Comparison of ENCODE assay signal across 13 cellular contexts in the genomic region with DNA sequence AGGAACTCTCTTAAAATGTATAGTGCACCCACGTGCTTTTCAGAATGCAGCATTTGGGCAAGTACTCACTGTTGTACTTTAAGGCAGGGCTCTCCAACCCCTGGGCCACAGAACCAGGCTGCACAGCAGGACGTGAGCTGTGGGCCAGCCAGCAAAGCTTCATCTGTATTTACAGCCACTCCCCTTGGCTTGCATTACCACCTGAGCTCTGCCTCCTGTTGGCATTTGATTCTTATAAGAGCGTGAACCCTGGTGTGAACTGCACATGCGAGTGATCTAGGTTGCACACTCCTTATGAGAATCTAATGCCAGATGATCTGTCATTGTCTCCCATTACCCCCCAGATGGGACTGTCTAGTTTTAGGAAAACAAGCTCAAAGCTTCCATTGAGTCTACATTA. TPM values are rescaled to one million over a fixed set of nuclear protein-coding genes. Genes with fewer than 3 reads are reported as not detected.
DNase-seq lines count a peak whose midpoint lies in the region; ATAC-seq, FAIRE-seq and TF ChIP-seq lines count a peak whose summit lies in the region.
"Had no signal": no experiment of that assay in that cellular context is flagged by ENCODE, and none has a peak within 500 bp of the region (broad histone marks: within the 10 kb centered on the region; RNA-seq: fewer than 3 reads in every experiment).

No MANE protein-coding gene starts in this region.

- peak overlapping the region; percentile 51 for H3K4me3 Mint-ChIP-seq in activated T-cell treated with anti-CD3 and anti-CD28 coated beads, Interleukin-2, amount 50 U/mL, for 4 hours
- H3K4me3 Mint-ChIP-seq in T-helper 17 cell = peak overlapping the region; percentile 73
- H3K4me3 Mint-ChIP-seq in stimulated activated naive B cell treated with anti-CD40 and anti-IgM and Interleukin-4, amounts not matched to agents 10 μg/mL and 1 μg/mL and 100 μg/mL, for 72 hours = peak overlapping the region; percentile 30 to 73

- no peak overlapping the region for H2AFZ ChIP-seq in keratinocyte (ENCODE audit: control insufficient read depth, low read length)

- no peak for TF ChIP-seq CTCF in keratinocyte (optimal IDR thresholded peaks at IDR 0.05 in 1 of 3, IDR thresholded peaks at IDR 0.05 in 1 of 3, conservative IDR thresholded peaks at IDR 0.05 in 1 of 3; ENCODE audit: extremely low read depth in 1 of 3, insufficient read depth in 2 of 3, low read length in 3 of 3)
- no peak for TF ChIP-seq CTCF in colonic mucosa (IDR thresholded peaks at IDR 0.05)

- H3K9ac ChIP-seq in keratinocyte (ENCODE audit: control insufficient read depth, extremely low read depth, insufficient read depth, low read length) (no peak overlapping the region), colonic mucosa (ENCODE audit: low read depth in 2 of 2, low read length in 2 of 2) (no peak overlapping the region)

- no peaks in the 10 kb centered on the region for H3K9me1 ChIP-seq in keratinocyte (ENCODE audit: control insufficient read depth, extremely low read depth, insufficient read depth, low read length)

- peak overlapping the region; percentile 27 for H3K4me2 ChIP-seq in keratinocyte (ENCODE audit: control insufficient read depth, extremely low read depth, insufficient read depth, low read depth, low read length)

- ATAC-seq in activated T-cell treated with anti-CD3 and anti-CD28 coated beads, Interleukin-2, amount 50 U/mL, for 4 hours = no peak
- ATAC-seq in T-helper 17 cell = no peak
- ATAC-seq in stimulated activated naive B cell treated with anti-CD40 and anti-IgM and Interleukin-4, amounts not matched to agents 10 μg/mL and 1 μg/mL and 100 μg/mL, for 72 hours (replicated peaks) = no peak

- intact Hi-C loops in colonic mucosa (cut with DNase I) = no loop called here

- H3K4me3 ChIP-seq in keratinocyte (ENCODE audit: control insufficient read depth in 2 of 3, extremely low read depth in 1 of 3, insufficient read depth in 2 of 3, low read depth in 1 of 3, low read length in 3 of 3) (no peak overlapping the region), colonic mucosa (no peak overlapping the region)

- H3K9me3 ChIP-seq in T-helper 17 cell (ENCODE audit: control insufficient read depth, low read length, poor library complexity, severe bottlenecking) = no peaks in the 10 kb centered on the region
- no peaks in the 10 kb centered on the region for H3K9me3 ChIP-seq in keratinocyte (ENCODE audit: control insufficient read depth, low read depth, low read length)
- H3K9me3 ChIP-seq in colonic mucosa = no peaks in the 10 kb centered on the region

- H3K9me3 Mint-ChIP-seq in activated T-cell treated with anti-CD3 and anti-CD28 coated beads, Interleukin-2, amount 50 U/mL, for 4 hours = no peaks in the 10 kb centered on the region
- H3K9me3 Mint-ChIP-seq in stimulated activated naive B cell treated with anti-CD40 and anti-IgM and Interleukin-4, amounts not matched to agents 10 μg/mL and 1 μg/mL and 100 μg/mL, for 72 hours = no peaks in the 10 kb centered on the region

- H3K4me1 Mint-ChIP-seq in activated T-cell treated with anti-CD3 and anti-CD28 coated beads, Interleukin-2, amount 50 U/mL, for 4 hours (ENCODE audit: low read depth) = peaks cover 51% of the 10 kb centered on the region
- H3K4me1 Mint-ChIP-seq in T-helper 17 cell = peaks cover 24% of the 10 kb centered on the region
- H3K4me1 Mint-ChIP-seq in stimulated activated naive B cell treated with anti-CD40 and anti-IgM and Interleukin-4, amounts not matched to agents 10 μg/mL and 1 μg/mL and 100 μg/mL, for 72 hours = peaks cover 13 to 42% of the 10 kb centered on the region in 2 donors

- H4K20me1 ChIP-seq in keratinocyte (ENCODE audit: control insufficient read depth, extremely low read depth, insufficient read depth, low read length) = peaks cover 6% of the 10 kb centered on the region

- DNase-seq in activated T-cell treated with anti-CD3 and anti-CD28 coated beads, Interleukin-2, amount 50 U/mL, for 4 hours = no peak
- no peak for DNase-seq in activated T-cell treated with anti-CD3 and anti-CD28 coated beads, Interleukin-2, amount 50 U/mL, for 1 hour
- no peak for DNase-seq in T-helper 17 cell
- DNase-seq in keratinocyte (ENCODE audit: low read depth, low spot score) = no peak
- no peak for DNase-seq in stimulated activated naive B cell treated with anti-CD40 and anti-IgM and Interleukin-4, amounts not matched to agents 10 μg/mL and 1 μg/mL and 100 μg/mL, for 72 hours
- no peak for DNase-seq in HT-29 (ENCODE audit: low spot score)
- no peak for DNase-seq in NCI-H1436 (lab: John Stamatoyannopoulos, UW)
- DNase-seq in colonic mucosa = no peak
- DNase-seq: kidney, NCI-H1417 treated with DMSO at 0.1 percent for 48 hours, substantia nigra, SW 1271 had no signal

- H3K36me3 Mint-ChIP-seq in activated T-cell treated with anti-CD3 and anti-CD28 coated beads, Interleukin-2, amount 50 U/mL, for 4 hours (ENCODE audit: insufficient read depth) = peaks cover 28% of the 10 kb centered on the region
- peaks cover 3% of the 10 kb centered on the region for H3K36me3 Mint-ChIP-seq in T-helper 17 cell (ENCODE audit: low read depth)
- H3K36me3 Mint-ChIP-seq in stimulated activated naive B cell treated with anti-CD40 and anti-IgM and Interleukin-4, amounts not matched to agents 10 μg/mL and 1 μg/mL and 100 μg/mL, for 72 hours = peaks cover 15 to 24% of the 10 kb centered on the region in 2 donors

- no peaks in the 10 kb centered on the region for H3K27me3 ChIP-seq in keratinocyte (ENCODE audit: control insufficient read depth, extremely low read depth, insufficient read depth, low read length)
- H3K27me3 ChIP-seq in colonic mucosa = no peaks in the 10 kb centered on the region

- H3K27me3 Mint-ChIP-seq in activated T-cell treated with anti-CD3 and anti-CD28 coated beads, Interleukin-2, amount 50 U/mL, for 4 hours (ENCODE audit: low read depth) = no peaks in the 10 kb centered on the region
- H3K27me3 Mint-ChIP-seq in T-helper 17 cell = no peaks in the 10 kb centered on the region
- H3K27me3 Mint-ChIP-seq in stimulated activated naive B cell treated with anti-CD40 and anti-IgM and Interleukin-4, amounts not matched to agents 10 μg/mL and 1 μg/mL and 100 μg/mL, for 72 hours = no peaks in the 10 kb centered on the region

- H3K36me3 ChIP-seq in keratinocyte (ENCODE audit: control insufficient read depth in 2 of 2, extremely low read depth in 1 of 2, insufficient read depth in 2 of 2, low read length in 2 of 2) (peaks cover 2 to 13% of the 10 kb centered on the region in 2 experiments), colonic mucosa (no peaks in the 10 kb centered on the region)

- peak overlapping the region; percentile 69 for H3K27ac Mint-ChIP-seq in T-helper 17 cell
- H3K27ac Mint-ChIP-seq in stimulated activated naive B cell treated with anti-CD40 and anti-IgM and Interleukin-4, amounts not matched to agents 10 μg/mL and 1 μg/mL and 100 μg/mL, for 72 hours = peak overlapping the region; percentile 51

- H3K4me1 ChIP-seq in keratinocyte (ENCODE audit: control insufficient read depth, extremely low read depth, insufficient read depth, low read length) (peaks cover 10% of the 10 kb centered on the region), colonic mucosa (no peaks in the 10 kb centered on the region)

- H3K79me2 ChIP-seq in keratinocyte (ENCODE audit: control insufficient read depth, insufficient read depth, low read length) = peaks cover 71% of the 10 kb centered on the region

- dilution Hi-C loops in keratinocyte (cut with MboI; ENCODE audit: extremely low pct_ligation_motif_present, low sequenced_read_pairs) = no loop called here

- FAIRE-seq in keratinocyte (lab: Jason Lieb, UNC) = no peak
- FAIRE-seq: kidney had no signal

- H3K27ac ChIP-seq in keratinocyte (ENCODE audit: control insufficient read depth, insufficient read depth, low read length) = no peak overlapping the region
- no peak overlapping the region for H3K27ac ChIP-seq in colonic mucosa
- H3K27ac ChIP-seq: C4-2B had no signal

RNA-seq across cellular contexts. Expression of a gene that starts 3.0 kb away (rescaled TPM):
- total RNA-seq in activated T-cell treated with anti-CD3 and anti-CD28 coated beads, Interleukin-2, amount 50 U/mL, for 4 hours = 100 to 1,000 TPM; 166 to 178 (median 173) TPM
- total RNA-seq in T-helper 17 cell (100 to 1,000 TPM; 125 to 138 TPM), colonic mucosa (10 to 100 TPM; 70.1 to 72.3 TPM)
- 96.5 to 166 TPM (median 135 TPM) in 3 replicates for polyA plus RNA-seq in keratinocyte
- polyA plus RNA-seq in keratinocyte (2011; ENCODE audit: low read depth) = 359 TPM
- polyA plus RNA-seq in keratinocyte (2011; cell fraction: cytosol; rRNA removed) = 90.9 and 97.6 TPM in 2 replicates
- 52.0 and 112 TPM in 2 replicates for polyA plus RNA-seq in keratinocyte (2011; cell fraction: nucleus; rRNA removed)
- polyA plus RNA-seq in keratinocyte (2012; ENCODE audit: low replicate concordance) = 170 and 188 TPM in 2 replicates
- polyA minus RNA-seq in keratinocyte = 16.6 to 60.4 TPM (median 29.0 TPM) in 3 replicates
- polyA minus RNA-seq in keratinocyte (2011; cell fraction: cytosol; rRNA and poly(A)+ RNA removed) = 123 TPM
- 22.5 and 39.7 TPM in 2 replicates for polyA minus RNA-seq in keratinocyte (2011; cell fraction: nucleus; rRNA and poly(A)+ RNA removed)
- total RNA-seq in HT-29 (2014; rRNA removed; shearing (Covaris generic)) = 107 and 117 TPM in 2 replicates
